ENCODE assay signal across 8 cellular contexts in the genomic region with DNA sequence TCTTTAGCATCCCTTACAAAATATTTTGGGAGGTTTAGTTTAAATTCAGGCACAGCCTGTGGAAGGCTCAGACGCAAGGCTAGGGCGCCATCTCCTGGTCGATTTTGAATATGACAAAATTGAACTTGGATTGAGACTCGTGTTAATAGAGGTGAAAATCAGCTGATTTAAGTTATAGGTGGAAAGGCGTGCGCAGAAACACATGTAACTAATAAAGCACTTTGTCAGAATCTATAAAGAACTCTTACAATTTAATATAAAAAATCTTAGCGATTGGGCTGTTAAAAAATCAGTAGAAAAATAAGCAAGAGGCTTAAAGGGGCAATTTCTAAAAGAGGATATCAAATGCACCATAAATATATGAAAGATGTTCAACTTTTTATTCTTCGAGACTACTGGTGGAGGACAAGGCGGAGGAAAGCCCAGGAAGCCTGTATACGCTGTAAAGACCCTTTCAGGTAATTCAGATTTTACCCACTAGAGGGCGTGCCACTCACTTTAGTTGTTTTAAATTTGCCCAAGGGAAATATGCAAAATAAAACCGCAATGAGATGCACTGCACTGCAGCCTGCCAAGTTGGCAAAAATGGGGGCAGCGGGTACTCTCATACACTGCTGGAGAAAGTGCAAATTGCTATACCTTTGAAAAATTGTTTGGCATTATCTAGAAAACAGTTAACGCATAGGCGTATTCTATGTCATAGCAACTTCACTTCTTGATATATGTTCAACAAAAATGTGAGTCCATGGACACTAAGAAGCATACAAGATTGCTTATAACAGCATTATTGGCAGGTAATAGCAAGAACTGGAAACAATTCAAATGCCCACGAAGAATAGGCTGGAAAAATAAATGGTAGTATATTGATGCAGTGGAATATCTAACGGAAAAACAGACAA.
DNase-seq lines count a peak whose midpoint lies in the region; ATAC-seq and TF ChIP-seq lines count a peak whose summit lies in the region.

No MANE protein-coding gene starts in this region.

- peaks cover 27% of the 10 kb centered on the region for H3K4me1 ChIP-seq in adipocyte (ENCODE audit: control insufficient read depth, insufficient read depth, low read length)
- peaks cover 0 to 52% (median 0%) of the 10 kb centered on the region in 9 donors for H3K4me1 ChIP-seq in heart right ventricle
- peaks cover 4% of the 10 kb centered on the region for H3K4me1 ChIP-seq in psoas muscle
- peaks cover 17% of the 10 kb centered on the region for H3K4me1 ChIP-seq in vagina

- H3K36me3 ChIP-seq in SU-DHL-6 (ENCODE audit: low read length) (no peaks in the 10 kb centered on the region), adipocyte (ENCODE audit: control insufficient read depth, insufficient read depth, low read length, severe bottlenecking) (no peaks in the 10 kb centered on the region), heart right ventricle (no peaks in the 10 kb centered on the region), psoas muscle (ENCODE audit: insufficient read depth in 1 of 2, low read depth in 1 of 2) (no peaks in the 10 kb centered on the region), vagina (no peaks in the 10 kb centered on the region)

- H3K27me3 ChIP-seq in SU-DHL-6 (ENCODE audit: low read length) (no peaks in the 10 kb centered on the region), adipocyte (replicated peaks; ENCODE audit: control insufficient read depth, insufficient read depth, low read length) (no peaks in the 10 kb centered on the region), heart right ventricle (no peaks in the 10 kb centered on the region), psoas muscle (ENCODE audit: insufficient read depth in 3 of 3, low read length in 2 of 3) (no peaks in the 10 kb centered on the region), vagina (no peaks in the 10 kb centered on the region)

- H3F3A ChIP-seq in SU-DHL-6 (ENCODE audit: insufficient read depth): peaks cover 10% of the 10 kb centered on the region; the same call in 1 of the 2 replicates

- H3K9ac ChIP-seq in SU-DHL-6 (ENCODE audit: low read length) (no peak overlapping the region; the same call in 1 of the 2 replicates), adipocyte (ENCODE audit: low read length) (peak overlapping the region; percentile 57)

- TF ChIP-seq POLR2A in vagina (IDR thresholded peaks at IDR 0.05): no peak

- no peaks in the 10 kb centered on the region for H4K20me1 ChIP-seq in SU-DHL-6 (ENCODE audit: low read depth, low read length)

- intact Hi-C loops in heart right ventricle (cut with DNase I) (loop anchor here in 9 of 10 donors (1.0 to 10.0 kb wide), 14 partner anchors 27 to 296 kb away; a partner anchor contains a TSS), psoas muscle (cut with DNase I) (loop anchor here (1.0 to 10.0 kb wide), 4 partner anchors 156 to 293 kb away; no protein-coding TSS in a partner anchor), vagina (cut with DNase I) (no loop called here)

- DNase-seq in G401 (ENCODE audit: low spot score): peak; percentile 87
- peak; percentile 82 for DNase-seq in NCI-H1048 (lab: John Stamatoyannopoulos, UW)
- peak; percentile 96 for DNase-seq in adipocyte (ENCODE audit: low read depth)
- DNase-seq in heart right ventricle: peak in 1 of 2 donors; percentile 82
- DNase-seq in psoas muscle: peak in 1 of 2 donors; percentile 42
- no peak for DNase-seq in vagina (ENCODE audit: extremely low spot score in 2 of 2)

- H3K27ac ChIP-seq in SU-DHL-6 (ENCODE audit: low read depth, low read length) (peak overlapping the region; percentile 50), heart right ventricle (peak overlapping the region in 9 of 10 donors; percentile 33 to 83 (median 71)), psoas muscle (peak overlapping the region; percentile 74), vagina (peak overlapping the region; percentile 82)

- 0 to 1% methylated on average over 17 of the region's 17 CpGs for WGBS in heart right ventricle, 2 donors
- WGBS in psoas muscle, 3 donors: 0% methylated on average over 17 of the region's 17 CpGs

- in situ Hi-C loops in G401 (cut with HindIII; ENCODE audit: low sequenced_read_pairs): no loop called here

- H2AFZ ChIP-seq in SU-DHL-6 (ENCODE audit: low read depth, low read length, severe bottlenecking): peak overlapping the region; percentile 65

- H3K79me2 ChIP-seq in SU-DHL-6 (ENCODE audit: insufficient read depth, low read length): no peaks in the 10 kb centered on the region

- peak overlapping the region; percentile 80 for H3K4me2 ChIP-seq in SU-DHL-6 (ENCODE audit: low read depth, low read length, poor library complexity, severe bottlenecking)

- ATAC-seq in HG02571 (IDR thresholded peaks at IDR 0.05; ENCODE audit: unreplicated experiment): peak; percentile 32
- ATAC-seq in heart right ventricle: peak; percentile 63 to 90 (median 82)
- peak; percentile 84 to 93 (median 85) for ATAC-seq in psoas muscle

- no peaks in the 10 kb centered on the region for H3K9me3 ChIP-seq in SU-DHL-6 (ENCODE audit: insufficient read depth, low read length)
- no peaks in the 10 kb centered on the region for H3K9me3 ChIP-seq in adipocyte (ENCODE audit: control insufficient read depth, low read length)
- H3K9me3 ChIP-seq in heart right ventricle: no peaks in the 10 kb centered on the region
- H3K9me3 ChIP-seq in psoas muscle: no peaks in the 10 kb centered on the region
- no peaks in the 10 kb centered on the region for H3K9me3 ChIP-seq in vagina

- H3K4me3 ChIP-seq in SU-DHL-6 (ENCODE audit: insufficient read depth, low read length, poor library complexity, severe bottlenecking) (peak overlapping the region; percentile 39), adipocyte (ENCODE audit: low read length) (peak overlapping the region; percentile 78), heart right ventricle (peak overlapping the region; percentile 12 to 72 (median 52)), psoas muscle (peak overlapping the region; percentile 66), vagina (peak overlapping the region; percentile 43 to 46)

- TF ChIP-seq CTCF in SU-DHL-6 (IDR thresholded peaks at IDR 0.05; ENCODE audit: insufficient read depth, low read length, poor library complexity, severe bottlenecking) (peak; percentile 51), heart right ventricle (IDR thresholded peaks at IDR 0.05) (peak; percentile 60 to 82 (median 76)), psoas muscle (IDR thresholded peaks at IDR 0.05) (peak; percentile 79), vagina (IDR thresholded peaks at IDR 0.05) (peak; percentile 63 to 88 (median 64))

- no peaks in the 10 kb centered on the region for H3K9me2 ChIP-seq in SU-DHL-6 (replicated peaks; ENCODE audit: insufficient read depth, low read length)

Comparison
In these comparisons a context has a peak if more than half of its experiments do, and no peak if none do; other contexts are left out.
1. DNase-seq: peak in G401 (single experiment), NCI-H1048 (single experiment) and adipocyte (single experiment); none in vagina (0 of 2).
2. ATAC-seq: peak in every context shown above with its lines; median percentile 85 in psoas muscle; 82 in heart right ventricle; 32 in HG02571.
3. Peak in every context shown above with its lines, with median percentiles within 50 percentile points of each other: H3K27ac ChIP-seq, H3K4me3 ChIP-seq and CTCF ChIP-seq.